In the genomic region with DNA sequence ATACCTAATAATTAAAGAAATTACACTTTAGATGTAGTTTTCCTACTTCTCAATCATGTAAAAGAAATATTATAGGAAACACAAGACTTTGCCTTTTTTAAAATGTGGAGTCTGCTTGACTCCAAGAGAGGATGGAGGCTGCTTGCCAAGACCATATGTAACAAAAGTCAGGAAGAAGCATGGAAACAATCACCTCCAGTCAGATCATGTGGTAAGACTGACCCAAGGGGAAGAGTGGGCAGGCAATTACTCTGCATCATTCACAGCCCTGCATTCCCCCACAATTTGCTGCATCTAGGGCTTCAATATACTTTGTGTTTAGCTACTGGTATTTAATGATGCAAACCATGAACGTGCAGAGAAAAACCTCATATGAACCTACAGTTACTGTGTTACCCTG, we compare ENCODE assay signal across 1 cellular context.
TF ChIP-seq lines count a peak whose summit lies in the region.

No MANE protein-coding gene starts in this region.

TF ChIP-seq in H1, 55 proteins besides CTCF, POLR2A, EP300 and RAD21:
- TF ChIP-seq TAF7 (optimal IDR thresholded peaks at IDR 0.05; ENCODE audit: borderline replicate concordance, low read depth, low read length) (no peak), SRF (IDR thresholded peaks at IDR 0.05; ENCODE audit: low read depth, low read length) (no peak), BRCA1 (IDR thresholded peaks at IDR 0.05; ENCODE audit: low read depth, low read length) (no peak), RXRA (IDR thresholded peaks at IDR 0.05; ENCODE audit: insufficient read depth, low read depth, low read length) (no peak), GABPA (IDR thresholded peaks at IDR 0.05; ENCODE audit: borderline replicate concordance, insufficient read depth, low read length) (no peak), CEBPB (IDR thresholded peaks at IDR 0.05; ENCODE audit: low read depth, low read length) (no peak), SP2 (IDR thresholded peaks at IDR 0.05; ENCODE audit: low read length) (no peak), SIRT6 (IDR thresholded peaks at IDR 0.05; ENCODE audit: low read length) (no peak)
